ENCODE assay signal across 8 cellular contexts in genomic region chr5:28877050-28877449, GRCh38.
"Had no signal": no experiment of that assay in that cellular context is flagged by ENCODE, and none has a peak within 500 bp of the region (broad histone marks: within the 10 kb centered on the region; RNA-seq: fewer than 3 reads in every experiment).

No MANE protein-coding gene starts in this region.

- FAIRE-seq: H1, H54, HTR-8/SVneo had no signal

- DNase-seq: H9, HCEC 1CT, KBM-7 had no signal

- ATAC-seq: GM23338 had no signal

- H3K4me1 Mint-ChIP-seq: GM23338, H9 had no signal

- H3K27ac ChIP-seq: KMS-11 had no signal

- H3K4me3 Mint-ChIP-seq: GM23338, H9 had no signal

- H3K4me3 ChIP-seq: GM23338 had no signal

- H3K9ac ChIP-seq: KMS-11 had no signal

- H2AFZ ChIP-seq: GM23338 had no signal

- H3K27ac Mint-ChIP-seq: GM23338, H9 had no signal

- H3K9me3 Mint-ChIP-seq: GM23338, H9 had no signal

- H3K4me2 ChIP-seq: GM23338, KMS-11 had no signal
